In the genomic region with DNA sequence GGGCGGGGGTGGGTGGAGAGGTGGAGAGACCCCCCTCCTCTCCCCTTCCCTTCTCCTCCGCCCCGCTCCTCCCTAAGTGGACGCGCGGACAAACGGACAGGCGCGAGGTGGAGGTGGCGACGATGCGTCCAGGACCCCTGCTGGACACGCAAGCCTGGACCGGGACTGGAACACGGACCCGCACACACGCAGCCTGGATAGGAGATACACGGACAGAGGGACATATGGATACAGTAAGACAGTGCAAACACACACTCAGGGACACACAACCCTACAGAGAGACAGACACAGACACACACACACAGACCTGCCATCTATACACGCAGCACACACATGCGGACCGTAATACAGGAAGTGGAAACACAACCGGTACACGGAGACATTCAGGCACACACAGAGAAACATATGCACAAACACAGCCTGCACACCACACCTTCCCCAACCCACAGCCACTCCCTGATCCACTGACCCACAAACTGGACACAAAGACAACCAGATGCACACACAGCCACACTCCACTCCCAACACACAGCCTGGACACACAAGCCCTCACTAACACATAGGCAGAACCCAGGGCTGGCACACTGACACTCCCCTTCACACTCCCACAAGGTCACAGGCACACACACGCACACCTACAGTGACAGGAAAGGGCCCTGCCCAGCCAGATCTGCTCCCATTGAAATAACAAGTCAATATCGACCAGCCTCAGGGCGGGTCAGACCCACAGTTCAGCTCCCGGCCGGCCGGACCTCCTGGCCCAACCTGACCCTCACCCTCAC, we compare ENCODE assay signal across 8 cellular contexts.
DNase-seq lines count a peak whose midpoint lies in the region; ATAC-seq lines count a peak whose summit lies in the region.

No MANE protein-coding gene starts in this region.

- DNase-seq in activated CD4-positive, CD25-positive, alpha-beta regulatory T cell treated with anti-CD3 and anti-CD28 coated beads, Interleukin-2, amount 50 U/mL, for 72 hours: no peak
- DNase-seq in SW480 (ENCODE audit: low spot score) (peak; percentile 46), germinal center (ENCODE audit: low spot score) (peak; percentile 55), DMS 273 treated with DMSO at 0.1 percent for 48 hours (lab: John Stamatoyannopoulos, UW) (no peak)
- DNase-seq in stimulated activated naive CD8-positive, alpha-beta T cell treated with anti-CD3 and anti-CD28 coated beads, Interleukin-15, Interleukin-2, amounts not matched to agents 100 U/mL and 50 U/mL, for 24 hours: no peak

- peak; percentile 65 to 67 for ATAC-seq in activated CD4-positive, CD25-positive, alpha-beta regulatory T cell treated with anti-CD3 and anti-CD28 coated beads, Interleukin-2, amount 50 U/mL, for 24 hours
- ATAC-seq in stimulated activated naive CD8-positive, alpha-beta T cell treated with anti-CD3 and anti-CD28 coated beads, Interleukin-15, Interleukin-2, amounts not matched to agents 100 U/mL and 50 U/mL, for 24 hours: peak; percentile 44
- no peak for ATAC-seq in HG02571 (IDR thresholded peaks at IDR 0.05; ENCODE audit: unreplicated experiment)
- no peak for ATAC-seq in HG03521 (IDR thresholded peaks at IDR 0.05; ENCODE audit: unreplicated experiment)

Comparison
In these comparisons a context has a peak if more than half of its experiments do, and no peak if none do; other contexts are left out.
1. ATAC-seq: peak in activated CD4-positive, CD25-positive, alpha-beta regulatory T cell treated with anti-CD3 and anti-CD28 coated beads, Interleukin-2, amount 50 U/mL, for 24 hours (2 of 2) and stimulated activated naive CD8-positive, alpha-beta T cell treated with anti-CD3 and anti-CD28 coated beads, Interleukin-15, Interleukin-2, amounts not matched to agents 100 U/mL and 50 U/mL, for 24 hours (single experiment); none in HG02571 (single experiment) and HG03521 (single experiment).
2. DNase-seq: peak in SW480 (single experiment) and germinal center (single experiment); none in activated CD4-positive, CD25-positive, alpha-beta regulatory T cell treated with anti-CD3 and anti-CD28 coated beads, Interleukin-2, amount 50 U/mL, for 72 hours (single experiment), stimulated activated naive CD8-positive, alpha-beta T cell treated with anti-CD3 and anti-CD28 coated beads, Interleukin-15, Interleukin-2, amounts not matched to agents 100 U/mL and 50 U/mL, for 24 hours (single experiment) and DMS 273 treated with DMSO at 0.1 percent for 48 hours (single experiment).